24 cellular contexts compared by ENCODE assay signal in genomic region chr6:89650579-89650978, GRCh38. TPM values are rescaled to one million over a fixed set of nuclear protein-coding genes. Genes with fewer than 3 reads are reported as not detected.
A peak's percentile ranks its signal among the peaks of the same experiment; 100 is the strongest.
DNase-seq lines count a peak whose midpoint lies in the region; ATAC-seq and TF ChIP-seq lines count a peak whose summit lies in the region.
"Had no signal": no experiment of that assay in that cellular context is flagged by ENCODE, and none has a peak within 500 bp of the region (broad histone marks: within the 10 kb centered on the region; RNA-seq: fewer than 3 reads in every experiment).

No MANE protein-coding gene starts in this region.

- no peaks in the 10 kb centered on the region for H3K27me3 ChIP-seq in gastrocnemius medialis
- H3K27me3 ChIP-seq: BE2C, BLaER1 had no signal

- H3K4me3 ChIP-seq in gastrocnemius medialis = no peak overlapping the region
- H3K4me3 ChIP-seq: BLaER1, GM12878 had no signal

- H3K36me3 Mint-ChIP-seq in nephron progenitor cell (ENCODE audit: low read depth) (peaks cover 56% of the 10 kb centered on the region), T-helper 17 cell (ENCODE audit: low read depth) (peaks cover 2% of the 10 kb centered on the region)

- no peaks in the 10 kb centered on the region for H3K4me1 ChIP-seq in gastrocnemius medialis
- H3K4me1 ChIP-seq: BE2C, BLaER1 had no signal

- H3K27ac ChIP-seq in gastrocnemius medialis = peak overlapping the region; percentile 22 to 62 (median 51)
- H3K27ac ChIP-seq: BLaER1 had no signal

- H3K4me1 Mint-ChIP-seq in nephron progenitor cell (no peaks in the 10 kb centered on the region), T-helper 17 cell (no peaks in the 10 kb centered on the region)
- H3K4me1 Mint-ChIP-seq: CD14-positive monocyte; CD4-positive, alpha-beta memory T cell; CD8-positive, alpha-beta memory T cell had no signal

- H3K36me3 ChIP-seq in gastrocnemius medialis = peaks cover 5 to 74% of the 10 kb centered on the region in 2 donors

- TF ChIP-seq CTCF in nephron progenitor cell (IDR thresholded peaks at IDR 0.05) = no peak
- TF ChIP-seq CTCF in gastrocnemius medialis (IDR thresholded peaks at IDR 0.05 in 4 of 5, conservative IDR thresholded peaks at IDR 0.05 in 1 of 5) = no peak

- DNase-seq in NCI-H2227 treated with DMSO at 0.1 percent for 48 hours (lab: John Stamatoyannopoulos, UW) (peak; percentile 73), nephron progenitor cell (no peak), gastrocnemius medialis (no peak), T-helper 17 cell (no peak)
- no peak for DNase-seq in effector CD4-positive, alpha-beta T cell
- DNase-seq: 8988T; ACHN; BE2C; C1 segment of cervical spinal cord; CD4-positive, alpha-beta memory T cell; CD4-positive, CD25-positive, alpha-beta regulatory T cell; CD8-positive, alpha-beta memory T cell; COR-L47; DMS 273 treated with DMSO at 0.1 percent for 48 hours; DMS153; DMS53; DMS79; DND-41; EL; GDM1 had no signal

- H3K9me3 Mint-ChIP-seq in nephron progenitor cell = no peaks in the 10 kb centered on the region
- H3K9me3 Mint-ChIP-seq: CD14-positive monocyte; CD4-positive, alpha-beta memory T cell; CD4-positive, CD25-positive, alpha-beta regulatory T cell; CD8-positive, alpha-beta memory T cell had no signal

- TF ChIP-seq POLR2A in gastrocnemius medialis (IDR thresholded peaks at IDR 0.05) = no peak

- intact Hi-C loops in gastrocnemius medialis (cut with DNase I; ENCODE audit: low total_unique reads) = no loop called here

- no peak overlapping the region for H3K4me3 Mint-ChIP-seq in nephron progenitor cell
- H3K4me3 Mint-ChIP-seq in T-helper 17 cell = no peak overlapping the region
- H3K4me3 Mint-ChIP-seq: CD14-positive monocyte; CD4-positive, alpha-beta memory T cell; CD4-positive, CD25-positive, alpha-beta regulatory T cell; CD8-positive, alpha-beta memory T cell had no signal

- no peaks in the 10 kb centered on the region for H3K9me3 ChIP-seq in gastrocnemius medialis
- H3K9me3 ChIP-seq in T-helper 17 cell (ENCODE audit: control insufficient read depth, low read length, poor library complexity, severe bottlenecking) = no peaks in the 10 kb centered on the region
- H3K9me3 ChIP-seq: BE2C, BLaER1 had no signal

- ATAC-seq in gastrocnemius medialis (peak; percentile 51 to 89), GM21786 (IDR thresholded peaks at IDR 0.05; ENCODE audit: unreplicated experiment) (no peak), T-helper 17 cell (no peak)
- ATAC-seq: GM12878 had no signal

- in situ Hi-C loops in gastrocnemius medialis (cut with MboI; ENCODE audit: low sequenced_read_pairs in 4 of 4) = no loop called here

- peak overlapping the region; percentile 48 for H3K27ac Mint-ChIP-seq in nephron progenitor cell
- no peak overlapping the region for H3K27ac Mint-ChIP-seq in T-helper 17 cell
- H3K27ac Mint-ChIP-seq: CD14-positive monocyte; CD4-positive, alpha-beta memory T cell; CD4-positive, CD25-positive, alpha-beta regulatory T cell; CD8-positive, alpha-beta memory T cell had no signal

- no peaks in the 10 kb centered on the region for H3K27me3 Mint-ChIP-seq in nephron progenitor cell (ENCODE audit: low read depth, poor library complexity)
- no peaks in the 10 kb centered on the region for H3K27me3 Mint-ChIP-seq in T-helper 17 cell
- H3K27me3 Mint-ChIP-seq: CD4-positive, alpha-beta memory T cell; CD4-positive, CD25-positive, alpha-beta regulatory T cell; CD8-positive, alpha-beta memory T cell had no signal

RNA-seq across cellular contexts. Expression of gene LYRM2, which starts 12.0 kb away (rescaled TPM):
- total RNA-seq in gastrocnemius medialis (10 to 100 TPM; 15.8 to 40.2 (median 23.3) TPM), T-helper 17 cell (10 to 100 TPM; 21.5 to 24.6 TPM)

Comparison
In these comparisons a context has a peak if more than half of its experiments do, and no peak if none do; other contexts are left out.
1. ATAC-seq: peak in gastrocnemius medialis (2 of 2); none in GM21786 (single experiment) and T-helper 17 cell (single experiment).